In genomic region chr4:169079942-169080827, GRCh38 we compare ENCODE assay signal across 1 cellular context.
A peak's percentile ranks its signal among the peaks of the same experiment; 100 is the strongest.
TF ChIP-seq lines count a peak whose summit lies in the region.

No MANE protein-coding gene starts in this region.

TF ChIP-seq in K562, 482 proteins besides CTCF, POLR2A, EP300 and RAD21 (continued from another document):
- no peak for TF ChIP-seq ZNF436 (CRISPR knock-in tag; IDR thresholded peaks at IDR 0.05)
- TF ChIP-seq GTF2A2 (tag; IDR thresholded peaks at IDR 0.05): no peak
- TF ChIP-seq SMARCE1 (IDR thresholded peaks at IDR 0.05): peak; percentile 68; the same call in 1 of the 2 replicates
- TF ChIP-seq TFAP4 (CRISPR knock-in tag; IDR thresholded peaks at IDR 0.05; ENCODE audit: borderline replicate concordance): peak; percentile 36; the same call in 1 of the 2 replicates
- TF ChIP-seq CXXC5 (CRISPR knock-in tag; IDR thresholded peaks at IDR 0.05): peak; percentile 20; the same call in 1 of the 2 replicates
- TF ChIP-seq FOXA3 (CRISPR knock-in tag; conservative IDR thresholded peaks at IDR 0.05 in 1 of 2, IDR thresholded peaks at IDR 0.05 in 1 of 2): peak in 1 of 2 experiments; percentile 32; a peak in 1 of 4 replicates
- peak in 1 of 2 experiments; percentile 89; a peak in 2 of 4 replicates for TF ChIP-seq RCOR1 (IDR thresholded peaks at IDR 0.05; ENCODE audit: borderline replicate concordance in 1 of 2, low read depth in 2 of 2, low read length in 2 of 2)
- no peak; the same call in 1 of the 2 replicates for TF ChIP-seq GATA2 (CRISPR knock-in tag; IDR thresholded peaks at IDR 0.05)
